In the genomic region with DNA sequence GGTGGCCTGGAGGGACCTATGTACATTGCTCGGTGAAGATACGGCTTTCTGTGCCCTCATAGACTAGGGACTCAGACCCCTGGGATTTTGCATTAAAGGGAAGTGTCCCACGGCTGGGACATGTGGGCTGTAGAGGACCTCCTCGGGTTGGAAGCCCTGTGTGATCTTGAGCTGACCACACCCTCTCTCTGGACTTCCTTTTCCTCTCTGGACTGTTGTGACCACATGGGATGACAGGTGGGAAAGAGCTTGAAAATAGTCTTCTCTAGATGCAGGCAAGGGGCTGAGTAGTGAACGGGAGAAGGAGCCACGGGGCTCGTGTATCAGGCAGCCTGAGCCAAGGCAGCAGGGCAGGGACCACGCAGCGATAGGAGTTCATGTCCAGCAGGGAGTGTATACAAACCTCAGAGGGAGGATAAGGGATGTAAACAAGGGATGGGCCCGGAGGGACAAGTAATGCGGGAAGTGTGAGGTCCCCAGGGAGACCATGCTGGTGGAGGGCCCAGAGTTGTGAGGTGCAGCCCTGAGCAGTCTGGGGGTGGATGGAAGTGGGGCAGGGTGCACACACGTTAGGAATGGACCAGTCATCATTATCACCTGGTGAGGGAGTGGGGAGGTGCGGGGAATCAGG, we compare ENCODE assay signal across 18 cellular contexts. TPM values are rescaled to one million over a fixed set of nuclear protein-coding genes. Genes with fewer than 3 reads are reported as not detected.
DNase-seq lines count a peak whose midpoint lies in the region; ATAC-seq, FAIRE-seq and TF ChIP-seq lines count a peak whose summit lies in the region.
"Had no signal": no experiment of that assay in that cellular context is flagged by ENCODE, and none has a peak within 500 bp of the region (broad histone marks: within the 10 kb centered on the region; RNA-seq: fewer than 3 reads in every experiment).

No MANE protein-coding gene starts in this region.

- H4K8ac ChIP-seq in IMR-90 (ENCODE audit: low read depth in 2 of 2, low read length in 2 of 2) = no peak overlapping the region
- no peak overlapping the region for H4K8ac ChIP-seq in trophoblast cell (ENCODE audit: low read depth, low read length)

- in situ Hi-C loops in IMR-90 (cut with MboI; ENCODE audit: low sequenced_read_pairs) = no loop called here

- intact Hi-C loops in IMR-90 (cut with micrococcal nuclease) = no loop called here

- no peak overlapping the region for H2AK9ac ChIP-seq in IMR-90 (replicated peaks; ENCODE audit: low read depth, low read length, poor library complexity)

- no peaks in the 10 kb centered on the region for H4K20me1 ChIP-seq in IMR-90 (ENCODE audit: insufficient read depth, low read length)

- no peaks in the 10 kb centered on the region for H3K9me1 ChIP-seq in IMR-90 (ENCODE audit: insufficient read depth, low read length)

- TF ChIP-seq RAD21 in IMR-90 (IDR thresholded peaks at IDR 0.05; ENCODE audit: low read length) = no peak

- CTCF ChIA-PET in IMR-90 (lab: Yijun Ruan, JAX) = no interaction called here

- H3K79me1 ChIP-seq in IMR-90 (ENCODE audit: low read depth in 1 of 2, low read length in 2 of 2) (no peaks in the 10 kb centered on the region), trophoblast cell (ENCODE audit: low read length) (no peaks in the 10 kb centered on the region)

- H3K27me3 ChIP-seq in IMR-90 (ENCODE audit: control insufficient read depth, insufficient read depth, low read length) (peaks cover 41% of the 10 kb centered on the region), trophoblast cell (ENCODE audit: insufficient read depth, low read length) (no peaks in the 10 kb centered on the region)

- no peak overlapping the region for H3K56ac ChIP-seq in IMR-90 (ENCODE audit: extremely low read depth, insufficient read depth, low read length)

- TF ChIP-seq POLR2A in IMR-90 (IDR thresholded peaks at IDR 0.05; ENCODE audit: low read depth, low read length) = no peak

- H3K4me3 ChIP-seq in IMR-90 (ENCODE audit: insufficient read depth, low read depth, low read length) = no peak overlapping the region
- H3K4me3 ChIP-seq in trophoblast cell (ENCODE audit: low read depth, low read length) = no peak overlapping the region
- H3K4me3 ChIP-seq: HAP-1 had no signal

- TF ChIP-seq CTCF in D721Med (IDR thresholded peaks at IDR 0.05; ENCODE audit: insufficient read depth, missing control alignments) (no peak), IMR-90 (conservative IDR thresholded peaks at IDR 0.05; ENCODE audit: low read depth, low read length) (no peak)

- H3K27ac ChIP-seq in IMR-90 (ENCODE audit: insufficient read depth, low read length) = no peak overlapping the region
- no peak overlapping the region for H3K27ac ChIP-seq in trophoblast cell (ENCODE audit: low read depth, low read length)

- H4K12ac ChIP-seq in trophoblast cell (ENCODE audit: low read depth, low read length) = no peak overlapping the region

- no peaks in the 10 kb centered on the region for H3K79me2 ChIP-seq in trophoblast cell (ENCODE audit: control insufficient read depth, insufficient read depth, low read length, poor library complexity)

- H2AFZ ChIP-seq in IMR-90 (replicated peaks; ENCODE audit: low read length, poor library complexity) = no peak overlapping the region
- no peak overlapping the region for H2AFZ ChIP-seq in trophoblast cell (ENCODE audit: insufficient read depth, low read length, poor library complexity)

- H3K9me3 ChIP-seq in IMR-90 (ENCODE audit: control insufficient read depth, insufficient read depth, low read length) = no peaks in the 10 kb centered on the region
- H3K9me3 ChIP-seq in trophoblast cell (ENCODE audit: insufficient read depth, low read depth, low read length) = peaks cover 2% of the 10 kb centered on the region
- H3K9me3 ChIP-seq: HAP-1 had no signal

- peak; percentile 24; the same call in 1 of the 2 replicates for ATAC-seq in IMR-90 (ENCODE audit: low read depth)
- ATAC-seq: PC-3, SK-N-SH treated with all-trans-retinoic acid at 6 μM for 48 hours had no signal

- H3K14ac ChIP-seq in IMR-90 (replicated peaks; ENCODE audit: low read depth, low read length) = no peak overlapping the region
- no peak overlapping the region for H3K14ac ChIP-seq in trophoblast cell (ENCODE audit: low read length)

- no peak overlapping the region for H3K4me2 ChIP-seq in IMR-90 (ENCODE audit: low read depth, low read length)
- H3K4me2 ChIP-seq in trophoblast cell (ENCODE audit: low read length) = no peak overlapping the region

- H2BK15ac ChIP-seq in IMR-90 (ENCODE audit: low read depth, low read length) = no peak overlapping the region

- dilution Hi-C loops in IMR-90 (cut with HindIII; ENCODE audit: low sequenced_read_pairs, unreplicated experiment) = no loop called here

- H2BK20ac ChIP-seq in IMR-90 (ENCODE audit: low read depth, low read length) = no peak overlapping the region

- no peak overlapping the region for H2BK12ac ChIP-seq in trophoblast cell (ENCODE audit: low read length)

- POLR2A ChIA-PET in IMR-90 (lab: Charles Lee; ENCODE audit: unreplicated experiment) = interaction anchor here (0.6 kb wide), 1 partner anchor 73 kb away, joined by 3 read pairs; a partner anchor contains a TSS

- no peak overlapping the region for H3K9ac ChIP-seq in IMR-90 (ENCODE audit: low read depth, low read length)
- H3K9ac ChIP-seq in trophoblast cell (ENCODE audit: low read length) = no peak overlapping the region

- no peak overlapping the region for H4K91ac ChIP-seq in IMR-90 (ENCODE audit: insufficient read depth, low read depth, low read length)
- H4K91ac ChIP-seq in trophoblast cell (ENCODE audit: low read depth, low read length) = no peak overlapping the region

- H2BK120ac ChIP-seq in IMR-90 (ENCODE audit: low read depth, low read length) (no peak overlapping the region), trophoblast cell (ENCODE audit: insufficient read depth, low read length, poor library complexity) (no peak overlapping the region)

- H3K23ac ChIP-seq in IMR-90 (ENCODE audit: low read depth, low read length) = no peak overlapping the region
- H3K23ac ChIP-seq in trophoblast cell (ENCODE audit: low read length) = no peak overlapping the region

- H3K4ac ChIP-seq in IMR-90 (ENCODE audit: low read depth, low read length) = no peak overlapping the region
- H3K4ac ChIP-seq in trophoblast cell (ENCODE audit: low read depth, low read length) = no peak overlapping the region

- H4K5ac ChIP-seq in IMR-90 (ENCODE audit: low read depth, low read length) = no peak overlapping the region

- WGBS in IMR-90 (ENCODE audit: extremely low coverage in 2 of 2, insufficient read length in 1 of 2), 2 experiments = 38% methylated on average over 8 of the region's 13 CpGs; no CpG with 5 or more reads in 1 of the 2 experiments
- no CpG with 5 or more reads among the region's 13 CpGs for WGBS in trophoblast cell (ENCODE audit: extremely low coverage, insufficient coverage, insufficient read length)

- H2BK5ac ChIP-seq in IMR-90 (ENCODE audit: low read depth, low read length, poor library complexity, severe bottlenecking) (no peak overlapping the region), trophoblast cell (ENCODE audit: low read depth, low read length, poor library complexity) (no peak overlapping the region)

- no peak for FAIRE-seq in D721Med (lab: Jason Lieb, UNC)

- H3K18ac ChIP-seq in IMR-90 (ENCODE audit: low read depth, low read length) (no peak overlapping the region), trophoblast cell (ENCODE audit: low read length) (no peak overlapping the region)

- BruUV-seq in IMR-90 (replicated peaks; lab: Mats Ljungman, UMichigan) = no TSS peak

- H3K36me3 ChIP-seq in IMR-90 (ENCODE audit: control insufficient read depth, insufficient read depth, low read length) (no peaks in the 10 kb centered on the region), trophoblast cell (ENCODE audit: control insufficient read depth in 1 of 2, insufficient read depth in 2 of 2, low read length in 2 of 2) (no peaks in the 10 kb centered on the region)
- H3K36me3 ChIP-seq: HAP-1 had no signal

- H2AK5ac ChIP-seq in IMR-90 (ENCODE audit: low read depth, low read length) = no peak overlapping the region
- no peak overlapping the region for H2AK5ac ChIP-seq in trophoblast cell (ENCODE audit: low read length)

- no peaks in the 10 kb centered on the region for H3K4me1 ChIP-seq in IMR-90 (ENCODE audit: control insufficient read depth, insufficient read depth, low read length)
- no peaks in the 10 kb centered on the region for H3K4me1 ChIP-seq in trophoblast cell (ENCODE audit: control insufficient read depth in 1 of 2, insufficient read depth in 2 of 2, low read length in 2 of 2)
- H3K4me1 ChIP-seq: HAP-1 had no signal

- peak; percentile 16 for DNase-seq in D721Med (ENCODE audit: insufficient read length, low spot score)
- DNase-seq in IMR-90 = no peak
- peak; percentile 5 for DNase-seq in epidermal melanocyte (ENCODE audit: insufficient read length, low spot score)
- DNase-seq in trophoblast cell = peak; percentile 6 to 15
- DNase-seq in kidney glomerular epithelial cell (lab: John Stamatoyannopoulos, UW) = no peak
- no peak for DNase-seq in SKM-1 (lab: John Stamatoyannopoulos, UW; ENCODE audit: unreplicated experiment)
- DNase-seq in NCI-H446 treated with DMSO at 0.1 percent for 48 hours (lab: John Stamatoyannopoulos, UW) = no peak
- DNase-seq: DMS153, EL, NCI-H1694, NCI-H2107, NCI-H226, NCI-H526 treated with DMSO at 0.1 percent for 48 hours, PC-3 had no signal

TF ChIP-seq in IMR-90, 13 proteins besides CTCF, POLR2A, EP300 and RAD21 (continues in another document):
- TF ChIP-seq RFX5 (IDR thresholded peaks at IDR 0.05; ENCODE audit: low read depth, low read length) = no peak

RNA-seq across cellular contexts. Expression of a gene that starts 4.5 kb away (rescaled TPM):
- total RNA-seq in IMR-90 (2012; rRNA removed) = not detected in 2 replicates
- polyA plus RNA-seq in IMR-90 (2012; rRNA removed) = not detected in 2 replicates
- not detected in 2 replicates for polyA plus RNA-seq in IMR-90 (2012; cell fraction: cytosol; rRNA removed)
- polyA plus RNA-seq in IMR-90 (2012; cell fraction: nucleus; rRNA removed; ENCODE audit: low replicate concordance) = 0.01 TPM in 1 of 2 replicates, not detected in the other
- 0.01 and 0.03 TPM in 2 replicates for polyA plus RNA-seq in trophoblast cell (2013)
- total RNA-seq: PC-3 had no signal
- polyA plus RNA-seq: AG04450, BJ had no signal

RNA-seq across cellular contexts. Expression of a gene that starts 36.0 kb away (rescaled TPM):
- under 0.01 TPM in 2 replicates for total RNA-seq in IMR-90 (2012; rRNA removed)
- 0.07 and 0.34 TPM in 2 replicates for polyA plus RNA-seq in IMR-90 (2012; rRNA removed)
- 0.16 and 0.18 TPM in 2 replicates for polyA plus RNA-seq in IMR-90 (2012; cell fraction: cytosol; rRNA removed)
- 0.51 and 0.57 TPM in 2 replicates for polyA plus RNA-seq in IMR-90 (2012; cell fraction: nucleus; rRNA removed; ENCODE audit: low replicate concordance)
- 0.08 and 0.12 TPM in 2 replicates for polyA plus RNA-seq in trophoblast cell (2013)

RNA-seq across cellular contexts. Expression of a gene that starts 52.2 kb away (rescaled TPM):
- total RNA-seq in IMR-90 (2012; rRNA removed) = 49.1 and 49.2 TPM in 2 replicates
- 99.7 and 119 TPM in 2 replicates for polyA plus RNA-seq in IMR-90 (2012; rRNA removed)
- polyA plus RNA-seq in IMR-90 (2012; cell fraction: cytosol; rRNA removed) = 126 and 127 TPM in 2 replicates
- polyA plus RNA-seq in IMR-90 (2012; cell fraction: nucleus; rRNA removed; ENCODE audit: low replicate concordance) = 142 and 367 TPM in 2 replicates
- 96.0 and 97.4 TPM in 2 replicates for polyA plus RNA-seq in trophoblast cell (2013)

RNA-seq across cellular contexts. Expression of a gene that starts 53.0 kb away (rescaled TPM):
- total RNA-seq in IMR-90 (2012; rRNA removed) = 42.1 and 49.4 TPM in 2 replicates
- polyA plus RNA-seq in IMR-90 (2012; rRNA removed) = 25.6 and 29.7 TPM in 2 replicates
- polyA plus RNA-seq in IMR-90 (2012; cell fraction: cytosol; rRNA removed) = 13.0 and 21.5 TPM in 2 replicates
- 19.8 and 33.5 TPM in 2 replicates for polyA plus RNA-seq in IMR-90 (2012; cell fraction: nucleus; rRNA removed; ENCODE audit: low replicate concordance)
- 57.0 and 58.2 TPM in 2 replicates for polyA plus RNA-seq in trophoblast cell (2013)

Comparison
In these comparisons a context has a peak if more than half of its experiments do, and no peak if none do; other contexts are left out.
1. DNase-seq: peak in D721Med (single experiment), epidermal melanocyte (single experiment) and trophoblast cell (2 of 2); none in IMR-90 (single experiment), kidney glomerular epithelial cell (single experiment), SKM-1 (single experiment) and NCI-H446 treated with DMSO at 0.1 percent for 48 hours (single experiment).